Comparison of ENCODE assay signal across 8 cellular contexts in genomic region chr2:224485081-224486014, GRCh38.
DNase-seq lines count a peak whose midpoint lies in the region; ATAC-seq and TF ChIP-seq lines count a peak whose summit lies in the region.
"Not testable (repeated sequence)": the region's sequence is repeated elsewhere in the genome, so short reads cannot be mapped to it uniquely, and the experiment has no call there.

No MANE protein-coding gene starts in this region.

- not testable (repeated sequence) for H3K36me3 ChIP-seq in Caco-2 (ENCODE audit: control insufficient read depth, insufficient read depth, low read length)
- H3K36me3 ChIP-seq in neural progenitor cell (peaks cover 12% of the 10 kb centered on the region), tibial artery (peaks cover 9 to 18% (median 11%) of the 10 kb centered on the region in 3 donors)

- H3K4me1 ChIP-seq in Caco-2 (peaks cover 39% of the 10 kb centered on the region), neural progenitor cell (peaks cover 14% of the 10 kb centered on the region), tibial artery (peaks cover 0 to 25% (median 14%) of the 10 kb centered on the region in 4 donors)

- H3K79me2 ChIP-seq in neural progenitor cell (ENCODE audit: low read depth) = peaks cover 46% of the 10 kb centered on the region

- H3K36me3 Mint-ChIP-seq in Caco-2 (ENCODE audit: insufficient read depth, unreplicated experiment) = peaks cover 45% of the 10 kb centered on the region
- H3K36me3 Mint-ChIP-seq in activated T-helper 17 cell treated with anti-CD3 and anti-CD28 coated beads, Interleukin-2, amount 50 U/mL, for 72 hours (ENCODE audit: low read depth) = peaks cover 91% of the 10 kb centered on the region
- peaks cover 52% of the 10 kb centered on the region for H3K36me3 Mint-ChIP-seq in neural progenitor cell

- H2AFZ ChIP-seq in neural progenitor cell (replicated peaks) = not testable (repeated sequence)

- H3K27ac Mint-ChIP-seq in Caco-2 (ENCODE audit: unreplicated experiment) = peak overlapping the region; percentile 4
- H3K27ac Mint-ChIP-seq in activated T-helper 17 cell treated with anti-CD3 and anti-CD28 coated beads, Interleukin-2, amount 50 U/mL, for 72 hours = peak overlapping the region; percentile 3
- not testable (repeated sequence) for H3K27ac Mint-ChIP-seq in neural progenitor cell

- peak overlapping the region; percentile 25 for H3K4me2 ChIP-seq in neural progenitor cell

- not testable (repeated sequence) for H3K27me3 ChIP-seq in Caco-2 (replicated peaks; ENCODE audit: control insufficient read depth, insufficient read depth, low read length); neural progenitor cell; tibial artery

- intact Hi-C loops in Caco-2 (cut with micrococcal nuclease; ENCODE audit: unreplicated experiment) = loop anchor here (2.0 to 10.0 kb wide), 2 partner anchors 99 to 471 kb away; partner anchors contain the start of gene CUL3
- intact Hi-C loops in tibial artery (cut with DNase I; ENCODE audit: low total_unique reads) = not testable (repeated sequence)

- H3K9me3 Mint-ChIP-seq in Caco-2 (ENCODE audit: unreplicated experiment) (peaks cover 33% of the 10 kb centered on the region), neural progenitor cell (peaks cover 39% of the 10 kb centered on the region)
- H3K9me3 Mint-ChIP-seq in activated T-helper 17 cell treated with anti-CD3 and anti-CD28 coated beads, Interleukin-2, amount 50 U/mL, for 72 hours = not testable (repeated sequence)

- not testable (repeated sequence) for H3K9me3 ChIP-seq in Caco-2; neural progenitor cell (ENCODE audit: low read depth); tibial artery

- TF ChIP-seq CTCF in Caco-2 (IDR thresholded peaks at IDR 0.05; ENCODE audit: insufficient read depth in 1 of 2, low read depth in 1 of 2, low read length in 1 of 2, severe bottlenecking in 1 of 2, unreplicated experiment in 1 of 2); neural progenitor cell (IDR thresholded peaks at IDR 0.05); tibial artery (IDR thresholded peaks at IDR 0.05): not testable (repeated sequence)

- not testable (repeated sequence) for H3K27ac ChIP-seq in neural progenitor cell, tibial artery

- BruUV-seq in Caco-2 (replicated peaks; lab: Mats Ljungman, UMichigan) = not testable (repeated sequence)

- H3K4me3 ChIP-seq in Caco-2 (ENCODE audit: low read depth, low read length); neural progenitor cell; tibial artery: not testable (repeated sequence)

- H3K4me3 Mint-ChIP-seq in Caco-2 (ENCODE audit: unreplicated experiment) = peak overlapping the region; percentile 14
- H3K4me3 Mint-ChIP-seq in activated T-helper 17 cell treated with anti-CD3 and anti-CD28 coated beads, Interleukin-2, amount 50 U/mL, for 72 hours; neural progenitor cell: not testable (repeated sequence)

- POLR2A ChIA-PET in Caco-2 (lab: Charles Lee) = not testable (repeated sequence)

- CTCF ChIA-PET in Caco-2 (lab: Charles Lee) = not testable (repeated sequence)

- H3K9ac ChIP-seq in neural progenitor cell = not testable (repeated sequence)

- H3K27me3 Mint-ChIP-seq in Caco-2 (ENCODE audit: insufficient read depth, unreplicated experiment); activated T-helper 17 cell treated with anti-CD3 and anti-CD28 coated beads, Interleukin-2, amount 50 U/mL, for 72 hours; neural progenitor cell (ENCODE audit: insufficient read depth, low read depth): not testable (repeated sequence)

- ATAC-seq in activated T-helper 17 cell treated with anti-CD3 and anti-CD28 coated beads, Interleukin-2, amount 50 U/mL, for 72 hours (replicated peaks) = not testable (repeated sequence)
- ATAC-seq in esophagus mucosa = peak; percentile 99

- not testable (repeated sequence) for H4K20me1 ChIP-seq in neural progenitor cell (ENCODE audit: low read depth)

- DNase-seq in Caco-2 (peak; percentile 90 to 95), HS-5 (ENCODE audit: low read depth) (peak; percentile 94), NCI-H526 treated with DMSO at 0.1 percent for 48 hours (lab: John Stamatoyannopoulos, UW) (peak; percentile 87), iris pigment epithelial cell (ENCODE audit: low read depth) (peak; percentile 97), neural progenitor cell (ENCODE audit: low spot score) (peak; percentile 63), tibial artery (peak; percentile 29 to 76)

- H3F3A ChIP-seq in neural progenitor cell (ENCODE audit: low read depth) = not testable (repeated sequence)

- H3K4me1 Mint-ChIP-seq in Caco-2 (ENCODE audit: low read depth, unreplicated experiment) = peaks cover 16% of the 10 kb centered on the region
- H3K4me1 Mint-ChIP-seq in activated T-helper 17 cell treated with anti-CD3 and anti-CD28 coated beads, Interleukin-2, amount 50 U/mL, for 72 hours = peaks cover 39% of the 10 kb centered on the region
- not testable (repeated sequence) for H3K4me1 Mint-ChIP-seq in neural progenitor cell
